ENCODE assay signal across 9 cellular contexts in genomic region chr11:65833297-65834030, GRCh38. TPM values are rescaled to one million over a fixed set of nuclear protein-coding genes. Genes with fewer than 3 reads are reported as not detected.
DNase-seq lines count a peak whose midpoint lies in the region; ATAC-seq, FAIRE-seq and TF ChIP-seq lines count a peak whose summit lies in the region.
"Had no signal": no experiment of that assay in that cellular context is flagged by ENCODE, and none has a peak within 500 bp of the region (broad histone marks: within the 10 kb centered on the region; RNA-seq: fewer than 3 reads in every experiment).

Gene SNX32 (plus strand): TSS chr11:65833963. CDS start chr11:65834066, 103 bp downstream.

- peaks cover 5% of the 10 kb centered on the region; the same call in 1 of the 2 replicates for H3K9me3 ChIP-seq in SJSA1 (replicated peaks)
- no peaks in the 10 kb centered on the region for H3K9me3 ChIP-seq in osteoblast (ENCODE audit: low read depth, low read length)

- peak; percentile 86 for ATAC-seq in GM21528 (IDR thresholded peaks at IDR 0.05; ENCODE audit: low FRiP score, unreplicated experiment)

- DNase-seq in D721Med (ENCODE audit: insufficient read length, low spot score) (peak; percentile 91), LHCN-M2 (ENCODE audit: low read depth) (peak; percentile 81), SJSA1 (ENCODE audit: low read depth in 1 of 2, low spot score in 2 of 2) (peak; percentile 95 to 97), head of caudate nucleus (peak; percentile 96 to 99 (median 98)), osteoblast (ENCODE audit: insufficient read length, low spot score, missing footprints) (peak; percentile 99)
- DNase-seq in activated naive CD4-positive, alpha-beta T cell treated with anti-CD3 and anti-CD28 coated beads, Interleukin-2, amount 10 ng/mL, durations not matched to agents 7 days and 5 days = peak; percentile 97

- no peak within 1 kb of the TSS for H3K27ac Mint-ChIP-seq in activated naive CD4-positive, alpha-beta T cell treated with anti-CD3 and anti-CD28 coated beads, Interleukin-2, amount 10 ng/mL, durations not matched to agents 7 days and 5 days

- H3K4me3 ChIP-seq in SJSA1 = peak within 1 kb of the TSS; percentile 36
- H3K4me3 ChIP-seq in osteoblast (ENCODE audit: insufficient read depth, low read length) = peak within 1 kb of the TSS; percentile 80

- peaks cover 20% of the 10 kb centered on the region for H3K4me1 ChIP-seq in SJSA1 (replicated peaks)
- H3K4me1 ChIP-seq in osteoblast (ENCODE audit: insufficient read depth, low read length) = peaks cover 16% of the 10 kb centered on the region

- H3K27ac ChIP-seq in SJSA1 (peak within 1 kb of the TSS; percentile 37), osteoblast (ENCODE audit: low read depth, low read length) (no peak within 1 kb of the TSS), temporal lobe (ENCODE audit: low read depth, low read length) (no peak within 1 kb of the TSS)

- CTCF ChIA-PET in activated naive CD4-positive, alpha-beta T cell treated with anti-CD3 and anti-CD28 coated beads, Interleukin-2, amount 10 ng/mL, durations not matched to agents 7 days and 5 days (lab: Charles Lee) = interaction anchor here (0.8 to 2.6 kb wide), 5 partner anchors 16 to 63 kb away, joined by 3 to 15 read pairs (median 3); partner anchors contain the start of gene MUS81

- H3K4me2 ChIP-seq in osteoblast (ENCODE audit: insufficient read depth, low read length) = peak within 1 kb of the TSS; percentile 96

- FAIRE-seq in D721Med (lab: Jason Lieb, UNC) = no peak
- FAIRE-seq: TTC549 had no signal

- intact Hi-C loops in head of caudate nucleus (cut with DNase I) = no loop called here

- H3K36me3 Mint-ChIP-seq in activated naive CD4-positive, alpha-beta T cell treated with anti-CD3 and anti-CD28 coated beads, Interleukin-2, amount 10 ng/mL, durations not matched to agents 7 days and 5 days = peaks cover 4% of the 10 kb centered on the region

- H3K27me3 ChIP-seq in SJSA1 (replicated peaks) = peaks cover 35% of the 10 kb centered on the region
- peaks cover 29% of the 10 kb centered on the region for H3K27me3 ChIP-seq in osteoblast (ENCODE audit: insufficient read depth, low read length)

- peaks cover 27% of the 10 kb centered on the region for H3K27me3 Mint-ChIP-seq in activated naive CD4-positive, alpha-beta T cell treated with anti-CD3 and anti-CD28 coated beads, Interleukin-2, amount 10 ng/mL, durations not matched to agents 7 days and 5 days

- H3K4me1 Mint-ChIP-seq in activated naive CD4-positive, alpha-beta T cell treated with anti-CD3 and anti-CD28 coated beads, Interleukin-2, amount 10 ng/mL, durations not matched to agents 7 days and 5 days = peaks cover 11% of the 10 kb centered on the region

- no peaks in the 10 kb centered on the region for H3K79me2 ChIP-seq in osteoblast (ENCODE audit: insufficient read depth, low read length)

- TF ChIP-seq CTCF in D721Med (IDR thresholded peaks at IDR 0.05; ENCODE audit: insufficient read depth, missing control alignments) (no peak), osteoblast (IDR thresholded peaks at IDR 0.05; ENCODE audit: extremely low read depth, low read depth, low read length) (no peak)

- H3K36me3 ChIP-seq in SJSA1 = no peaks in the 10 kb centered on the region
- no peaks in the 10 kb centered on the region for H3K36me3 ChIP-seq in osteoblast (ENCODE audit: insufficient read depth, low read length)

- H3K9me3 Mint-ChIP-seq in activated naive CD4-positive, alpha-beta T cell treated with anti-CD3 and anti-CD28 coated beads, Interleukin-2, amount 10 ng/mL, durations not matched to agents 7 days and 5 days = no peaks in the 10 kb centered on the region

- H3K4me3 Mint-ChIP-seq in activated naive CD4-positive, alpha-beta T cell treated with anti-CD3 and anti-CD28 coated beads, Interleukin-2, amount 10 ng/mL, durations not matched to agents 7 days and 5 days = no peak within 1 kb of the TSS

- H2AFZ ChIP-seq in osteoblast (ENCODE audit: low read length) = peak within 1 kb of the TSS; percentile 93

- H4K20me1 ChIP-seq in osteoblast (ENCODE audit: insufficient read depth, low read length) = no peaks in the 10 kb centered on the region

RNA-seq across cellular contexts. Expression of gene SNX32, which starts in this region (rescaled TPM):
- total RNA-seq in LHCN-M2 (2014; rRNA removed) (0.45 and 0.69 TPM in 2 replicates), osteoblast (1.1 and 1.5 TPM in 2 replicates), temporal lobe (10.8 TPM)
- 0.53 TPM for polyA plus RNA-seq in LHCN-M2 (2012)
- total RNA-seq in SJSA1 (2014; rRNA removed; shearing (Covaris generic)) = 0.16 TPM in 1 of 2 replicates, not detected in the other

Comparison
In these comparisons a context has a peak if more than half of its experiments do, and no peak if none do; other contexts are left out.
1. Peak in DNase-seq in LHCN-M2; RNA of the gene not detected or under 1 TPM.
2. Peak in DNase-seq, H3K4me3 ChIP-seq and H3K27ac ChIP-seq in SJSA1; RNA of the gene not detected or under 1 TPM.